15 cellular contexts compared by ENCODE assay signal in the genomic region with DNA sequence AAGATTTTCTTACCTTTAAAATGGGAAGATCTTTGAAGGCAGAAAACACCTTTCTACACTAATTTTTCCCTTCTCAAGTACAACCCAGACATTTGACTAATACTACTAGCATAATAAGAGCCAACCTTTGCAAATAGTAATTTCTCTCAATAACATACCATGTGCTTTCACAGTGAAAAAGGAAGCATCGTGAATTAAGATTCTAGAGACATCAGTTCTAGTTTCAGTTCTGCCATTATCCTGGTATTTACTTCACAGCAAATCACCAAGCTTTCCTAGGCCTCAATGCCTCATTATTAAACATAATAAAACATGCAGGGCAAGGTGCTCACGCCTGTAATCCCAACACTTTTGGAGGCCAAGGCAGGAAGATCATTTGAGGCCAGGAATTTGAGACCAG. TPM values are rescaled to one million over a fixed set of nuclear protein-coding genes. Genes with fewer than 3 reads are reported as not detected.
DNase-seq lines count a peak whose midpoint lies in the region; ATAC-seq and TF ChIP-seq lines count a peak whose summit lies in the region.
"Had no signal": no experiment of that assay in that cellular context is flagged by ENCODE, and none has a peak within 500 bp of the region (broad histone marks: within the 10 kb centered on the region; RNA-seq: fewer than 3 reads in every experiment).

No MANE protein-coding gene starts in this region.

- H3K9me3 ChIP-seq in gastrocnemius medialis: no peaks in the 10 kb centered on the region
- H3K9me3 ChIP-seq: esophagus squamous epithelium, sigmoid colon, SK-N-SH, transverse colon had no signal

- ATAC-seq in GM18498 (IDR thresholded peaks at IDR 0.05; ENCODE audit: unreplicated experiment): peak; percentile 52
- ATAC-seq in GM21390 (IDR thresholded peaks at IDR 0.05; ENCODE audit: unreplicated experiment): peak; percentile 55
- peak; percentile 66 for ATAC-seq in HG03354 (IDR thresholded peaks at IDR 0.05; ENCODE audit: poor library complexity, severe bottlenecking, unreplicated experiment)
- ATAC-seq in gastrocnemius medialis: no peak
- no peak for ATAC-seq in HG02981 (IDR thresholded peaks at IDR 0.05; ENCODE audit: unreplicated experiment)

- H3K36me3 ChIP-seq in gastrocnemius medialis: peaks cover 0 to 6% of the 10 kb centered on the region in 2 donors
- H3K36me3 ChIP-seq: cardiac muscle cell, transverse colon had no signal

- no peaks in the 10 kb centered on the region for H3K4me1 ChIP-seq in gastrocnemius medialis
- H3K4me1 ChIP-seq: sigmoid colon had no signal

- no peak overlapping the region for H3K27ac ChIP-seq in gastrocnemius medialis
- H3K27ac ChIP-seq: cardiac muscle cell, esophagus squamous epithelium, sigmoid colon had no signal

- TF ChIP-seq CTCF in gastrocnemius medialis (IDR thresholded peaks at IDR 0.05 in 4 of 5, conservative IDR thresholded peaks at IDR 0.05 in 1 of 5): no peak

- H3K27me3 ChIP-seq in gastrocnemius medialis: no peaks in the 10 kb centered on the region
- H3K27me3 ChIP-seq: cardiac muscle cell, esophagus squamous epithelium, sigmoid colon, transverse colon had no signal

- TF ChIP-seq POLR2A in gastrocnemius medialis (IDR thresholded peaks at IDR 0.05): no peak

- in situ Hi-C loops in gastrocnemius medialis (cut with MboI; ENCODE audit: low sequenced_read_pairs in 4 of 4): no loop called here

- no peak overlapping the region for H3K4me3 ChIP-seq in gastrocnemius medialis
- H3K4me3 ChIP-seq: cardiac muscle cell, esophagus squamous epithelium, sigmoid colon, transverse colon had no signal

- peak; percentile 33 for DNase-seq in germinal center (ENCODE audit: low spot score)
- DNase-seq in gastrocnemius medialis: no peak
- no peak for DNase-seq in EL
- DNase-seq in SKM-1 (lab: John Stamatoyannopoulos, UW; ENCODE audit: unreplicated experiment): no peak
- DNase-seq: activated effector memory CD4-positive, alpha-beta T cell treated with Interleukin-2 at 50 U/mL for 16 hours; esophagus squamous epithelium; NCI-H524; sigmoid colon; SK-N-SH; transverse colon had no signal

- intact Hi-C loops in gastrocnemius medialis (cut with DNase I; ENCODE audit: low total_unique reads): no loop called here

RNA-seq across cellular contexts. Expression of gene GSAP, which starts 24.9 kb away (rescaled TPM):
- total RNA-seq in gastrocnemius medialis: 1 to 10 TPM; 1.2 to 8.3 (median 2.5) TPM

Comparison
In these comparisons a context has a peak if more than half of its experiments do, and no peak if none do; other contexts are left out.
1. ATAC-seq: peak in GM18498 (single experiment), GM21390 (single experiment) and HG03354 (single experiment); none in gastrocnemius medialis (0 of 2) and HG02981 (single experiment).